ENCODE assay signal across 8 cellular contexts in genomic region chr4:148445903-148446261, GRCh38. TPM values are rescaled to one million over a fixed set of nuclear protein-coding genes. Genes with fewer than 3 reads are reported as not detected.
DNase-seq lines count a peak whose midpoint lies in the region; ATAC-seq and TF ChIP-seq lines count a peak whose summit lies in the region.

No MANE protein-coding gene starts in this region.

- peak overlapping the region; percentile 80 for H3K4me3 Mint-ChIP-seq in activated T-helper 2 cell treated with anti-CD3 and anti-CD28 coated beads, Interferon-gamma antibody, Interleukin-2, Interleukin-4, amounts not matched to agents 10 μg/mL and 5 μg/mL and 100 μg/mL, durations not matched to agents 14 hours and 24 hours and 36 hours (ENCODE audit: low read depth)

- H3K4me1 ChIP-seq in HEK293 (ENCODE audit: control insufficient read depth, insufficient read depth, low read length) = peaks cover 6% of the 10 kb centered on the region

- POLR2A ChIA-PET in HEK293 (lab: Yijun Ruan, JAX) = interaction anchor here (0.6 kb wide), 1 partner anchor 802 kb away, joined by 4 read pairs; no protein-coding TSS in a partner anchor

- TF ChIP-seq CTCF in HEK293 (tag by site-specific recombination; IDR thresholded peaks at IDR 0.05) = no peak

- no peaks in the 10 kb centered on the region for H3K9me3 Mint-ChIP-seq in activated T-helper 2 cell treated with anti-CD3 and anti-CD28 coated beads, Interferon-gamma antibody, Interleukin-2, Interleukin-4, amounts not matched to agents 10 μg/mL and 5 μg/mL and 100 μg/mL, durations not matched to agents 14 hours and 24 hours and 36 hours

- intact Hi-C loops in activated T-helper 2 cell treated with anti-CD3 and anti-CD28 coated beads, Interferon-gamma antibody, Interleukin-2, Interleukin-4, amounts not matched to agents 10 μg/mL and 5 μg/mL and 100 μg/mL, durations not matched to agents 14 hours and 24 hours and 36 hours (cut with micrococcal nuclease) = loop anchor here (10.0 kb wide), 1 partner anchor 761 kb away; the partner anchor contains the start of gene PRMT9

- H3K27ac Mint-ChIP-seq in activated T-helper 2 cell treated with anti-CD3 and anti-CD28 coated beads, Interferon-gamma antibody, Interleukin-2, Interleukin-4, amounts not matched to agents 10 μg/mL and 5 μg/mL and 100 μg/mL, durations not matched to agents 14 hours and 24 hours and 36 hours = no peak overlapping the region

- no peaks in the 10 kb centered on the region for H3K36me3 ChIP-seq in HEK293 (ENCODE audit: control insufficient read depth in 2 of 2, insufficient read depth in 1 of 2, low read length in 2 of 2)

- H3K36me3 Mint-ChIP-seq in activated T-helper 2 cell treated with anti-CD3 and anti-CD28 coated beads, Interferon-gamma antibody, Interleukin-2, Interleukin-4, amounts not matched to agents 10 μg/mL and 5 μg/mL and 100 μg/mL, durations not matched to agents 14 hours and 24 hours and 36 hours (ENCODE audit: low read depth) = no peaks in the 10 kb centered on the region

- H3K27ac ChIP-seq in HEK293 (ENCODE audit: extremely low read depth, low read depth, low read length) = peak overlapping the region; percentile 58; the same call in 1 of the 2 replicates

- DNase-seq in activated T-helper 2 cell treated with anti-CD3 and anti-CD28 coated beads, Interferon-gamma antibody, Interleukin-2, Interleukin-4, amounts not matched to agents 10 μg/mL and 5 μg/mL and 100 μg/mL, durations not matched to agents 14 hours and 24 hours and 36 hours (ENCODE audit: low spot score) = no peak
- peak; percentile 6 to 7 for DNase-seq in stimulated activated CD8-positive, alpha-beta memory T cell treated with anti-CD3 and anti-CD28 coated beads, Interleukin-15, amount 100 ng/mL, for 48 hours (ENCODE audit: low read depth in 2 of 2)
- DNase-seq in Kasumi-1 (lab: John Stamatoyannopoulos, UW) (no peak), NCI-H446 (lab: John Stamatoyannopoulos, UW) (no peak), DMS153 (lab: John Stamatoyannopoulos, UW) (no peak)

- H3K9me3 ChIP-seq in HEK293 (ENCODE audit: control insufficient read depth, insufficient read depth, low read depth, low read length) (no peaks in the 10 kb centered on the region), iPS-18c (ENCODE audit: control insufficient read depth, insufficient read depth, low read length) (no peaks in the 10 kb centered on the region)

- H3K4me3 ChIP-seq in HEK293 (ENCODE audit: low read depth, low read length) (peak overlapping the region; percentile 61), iPS-18c (ENCODE audit: insufficient read depth, low read depth, low read length) (peak overlapping the region; percentile 72)

- peaks cover 50% of the 10 kb centered on the region for H3K27me3 Mint-ChIP-seq in activated T-helper 2 cell treated with anti-CD3 and anti-CD28 coated beads, Interferon-gamma antibody, Interleukin-2, Interleukin-4, amounts not matched to agents 10 μg/mL and 5 μg/mL and 100 μg/mL, durations not matched to agents 14 hours and 24 hours and 36 hours (ENCODE audit: low read depth)

- no peak for ATAC-seq in HG02678 (IDR thresholded peaks at IDR 0.05; ENCODE audit: unreplicated experiment)

- CTCF ChIA-PET in HEK293 (lab: Yijun Ruan, JAX) = no interaction called here

- H3K4me1 Mint-ChIP-seq in activated T-helper 2 cell treated with anti-CD3 and anti-CD28 coated beads, Interferon-gamma antibody, Interleukin-2, Interleukin-4, amounts not matched to agents 10 μg/mL and 5 μg/mL and 100 μg/mL, durations not matched to agents 14 hours and 24 hours and 36 hours (ENCODE audit: low read depth) = peaks cover 20% of the 10 kb centered on the region

TF ChIP-seq in HEK293, 187 proteins besides CTCF, POLR2A, EP300 and RAD21 (continues in another document):
- TF ChIP-seq ZEB2 (tag by site-specific recombination; IDR thresholded peaks at IDR 0.05) (no peak), ZNF560 (tag by site-specific recombination; IDR thresholded peaks at IDR 0.05; ENCODE audit: borderline replicate concordance) (no peak), BCL11B (tag by site-specific recombination; IDR thresholded peaks at IDR 0.05; ENCODE audit: low read depth) (no peak), ZNF664 (tag by site-specific recombination; IDR thresholded peaks at IDR 0.05) (no peak), AEBP2 (tag by site-specific recombination; IDR thresholded peaks at IDR 0.05; ENCODE audit: borderline replicate concordance) (no peak), ZNF792 (tag by site-specific recombination; IDR thresholded peaks at IDR 0.05) (no peak), ZBTB10 (tag by site-specific recombination; IDR thresholded peaks at IDR 0.05) (peak; percentile 64), ZFHX2 (tag by site-specific recombination; conservative IDR thresholded peaks at IDR 0.05) (peak; percentile 80), ZNF544 (tag by site-specific recombination; IDR thresholded peaks at IDR 0.05) (no peak), PRDM1 (tag by site-specific recombination; IDR thresholded peaks at IDR 0.05) (peak; percentile 22; the same call in 1 of the 2 replicates), ZBTB17 (tag by site-specific recombination; IDR thresholded peaks at IDR 0.05) (no peak), ZBTB26 (tag by site-specific recombination; optimal IDR thresholded peaks at IDR 0.05) (peak; percentile 4), ZNF76 (tag by site-specific recombination; IDR thresholded peaks at IDR 0.05; ENCODE audit: borderline replicate concordance, low read depth) (0 out of 2 replicates have a peak, but pooled peaks have one; percentile 24), PATZ1 (tag by site-specific recombination; IDR thresholded peaks at IDR 0.05) (peak; percentile 56; the same call in 1 of the 2 replicates), ZNF473 (tag by site-specific recombination; IDR thresholded peaks at IDR 0.05) (no peak), ZNF600 (tag by site-specific recombination; IDR thresholded peaks at IDR 0.05) (0 out of 2 replicates have a peak, but pooled peaks have one; percentile 27)

RNA-seq across cellular contexts. Expression of gene NR3C2, which starts 3.7 kb away (rescaled TPM):
- total RNA-seq in activated T-helper 2 cell treated with anti-CD3 and anti-CD28 coated beads, Interferon-gamma antibody, Interleukin-2, Interleukin-4, amounts not matched to agents 10 μg/mL and 5 μg/mL and 100 μg/mL, durations not matched to agents 14 hours and 24 hours and 36 hours = 0.21 and 0.32 TPM in 2 replicates

Comparison
In these comparisons a context has a peak if more than half of its experiments do, and no peak if none do; other contexts are left out.
1. DNase-seq: peak in stimulated activated CD8-positive, alpha-beta memory T cell treated with anti-CD3 and anti-CD28 coated beads, Interleukin-15, amount 100 ng/mL, for 48 hours (2 of 2); none in activated T-helper 2 cell treated with anti-CD3 and anti-CD28 coated beads, Interferon-gamma antibody, Interleukin-2, Interleukin-4, amounts not matched to agents 10 μg/mL and 5 μg/mL and 100 μg/mL, durations not matched to agents 14 hours and 24 hours and 36 hours (single experiment), Kasumi-1 (0 of 2), NCI-H446 (0 of 2) and DMS153 (single experiment).